In the genomic region with DNA sequence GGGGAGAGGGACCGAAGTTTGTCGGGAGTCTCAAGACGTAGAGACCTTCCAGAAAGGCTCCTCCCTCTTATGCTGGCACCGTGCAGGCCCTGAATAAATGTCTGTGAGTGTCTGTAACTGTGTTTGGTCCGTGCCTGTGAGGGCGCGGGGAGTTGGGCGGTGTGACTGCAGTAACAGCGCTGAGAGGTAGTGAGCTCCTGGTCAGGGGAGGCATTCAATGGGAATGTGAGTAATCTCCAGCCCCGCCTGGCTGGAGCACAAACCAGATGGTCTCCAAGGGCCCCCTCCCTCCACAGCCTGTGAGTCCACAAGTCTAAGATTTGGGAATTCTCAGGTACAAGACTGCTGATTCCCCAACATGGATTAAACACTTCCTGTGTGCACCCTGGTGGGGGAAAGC, we compare ENCODE assay signal across 17 cellular contexts.
"Had no signal": no experiment of that assay in that cellular context is flagged by ENCODE, and none has a peak within 500 bp of the region (broad histone marks: within the 10 kb centered on the region; RNA-seq: fewer than 3 reads in every experiment).

No MANE protein-coding gene starts in this region.

- H3K27me3 ChIP-seq: cardiac muscle cell, hepatocyte, neural progenitor cell had no signal

- H3K4me3 ChIP-seq: cardiac muscle cell, dorsolateral prefrontal cortex, hepatocyte, neural progenitor cell, thoracic aorta had no signal

- ATAC-seq: activated T-cell treated with anti-CD3 and anti-CD28 coated beads, Interleukin-2, amount 50 U/mL, for 4 hours; left colon; sciatic nerve; stimulated activated naive B cell treated with anti-CD40 and anti-IgM and Interleukin-4, amounts not matched to agents 10 μg/mL and 1 μg/mL and 100 μg/mL, for 72 hours had no signal

- H3K4me3 Mint-ChIP-seq: activated CD4-positive, alpha-beta T cell treated with anti-CD3 and anti-CD28 coated beads, Interleukin-2, amount 10 ng/mL, durations not matched to agents 24 days and 14 days; activated naive CD8-positive, alpha-beta T cell treated with anti-CD3 and anti-CD28 coated beads for 36 hours; activated T-cell treated with anti-CD3 and anti-CD28 coated beads, Interleukin-2, amount 50 U/mL, for 4 hours; neural progenitor cell; stimulated activated naive B cell treated with anti-CD40 and anti-IgM and Interleukin-4, amounts not matched to agents 10 μg/mL and 1 μg/mL and 100 μg/mL, for 72 hours; T-helper 1 cell treated with Interleukin-12 subunit alpha and Interleukin-12 subunit beta and Interleukin-4 antibody, amounts not matched to agents 30 μg/mL and 1 μg/mL, for 36 hours had no signal

- H3K9me3 ChIP-seq: thoracic aorta had no signal

- H3K27ac Mint-ChIP-seq: activated CD4-positive, alpha-beta T cell treated with anti-CD3 and anti-CD28 coated beads, Interleukin-2, amount 10 ng/mL, durations not matched to agents 24 days and 14 days; activated naive CD8-positive, alpha-beta T cell treated with anti-CD3 and anti-CD28 coated beads for 36 hours; neural progenitor cell; stimulated activated naive B cell treated with anti-CD40 and anti-IgM and Interleukin-4, amounts not matched to agents 10 μg/mL and 1 μg/mL and 100 μg/mL, for 72 hours; T-helper 1 cell treated with Interleukin-12 subunit alpha and Interleukin-12 subunit beta and Interleukin-4 antibody, amounts not matched to agents 30 μg/mL and 1 μg/mL, for 36 hours had no signal

- H3K27ac ChIP-seq: cardiac muscle cell, dorsolateral prefrontal cortex, hepatocyte, neural progenitor cell, thoracic aorta had no signal

- H3K27me3 Mint-ChIP-seq: activated CD4-positive, alpha-beta T cell treated with anti-CD3 and anti-CD28 coated beads, Interleukin-2, amount 10 ng/mL, durations not matched to agents 24 days and 14 days; activated naive CD8-positive, alpha-beta T cell treated with anti-CD3 and anti-CD28 coated beads for 36 hours; stimulated activated naive B cell treated with anti-CD40 and anti-IgM and Interleukin-4, amounts not matched to agents 10 μg/mL and 1 μg/mL and 100 μg/mL, for 72 hours had no signal

- H3K36me3 ChIP-seq: cardiac muscle cell, neural progenitor cell, thoracic aorta had no signal

- H3K9me3 Mint-ChIP-seq: activated CD4-positive, alpha-beta T cell treated with anti-CD3 and anti-CD28 coated beads, Interleukin-2, amount 10 ng/mL, durations not matched to agents 24 days and 14 days; activated naive CD8-positive, alpha-beta T cell treated with anti-CD3 and anti-CD28 coated beads for 36 hours; activated T-cell treated with anti-CD3 and anti-CD28 coated beads, Interleukin-2, amount 50 U/mL, for 4 hours; neural progenitor cell; T-helper 1 cell treated with Interleukin-12 subunit alpha and Interleukin-12 subunit beta and Interleukin-4 antibody, amounts not matched to agents 30 μg/mL and 1 μg/mL, for 36 hours had no signal

- H3K36me3 Mint-ChIP-seq: activated naive CD8-positive, alpha-beta T cell treated with anti-CD3 and anti-CD28 coated beads for 36 hours; neural progenitor cell; stimulated activated naive B cell treated with anti-CD40 and anti-IgM and Interleukin-4, amounts not matched to agents 10 μg/mL and 1 μg/mL and 100 μg/mL, for 72 hours had no signal

- DNase-seq: activated CD4-positive, alpha-beta T cell treated with anti-CD3 and anti-CD28 coated beads, Interleukin-2, amount 10 ng/mL, durations not matched to agents 24 days and 14 days; activated CD8-positive, alpha-beta memory T cell treated with anti-CD3 and anti-CD28 coated beads, Interleukin-2, amount 50 U/mL, for 4 hours; activated gamma-delta T cell treated with Interleukin-2 at 50 U/mL for 16 hours; activated naive CD8-positive, alpha-beta T cell treated with anti-CD3 and anti-CD28 coated beads for 36 hours; activated T-cell treated with anti-CD3 and anti-CD28 coated beads, Interleukin-2, amount 50 U/mL, for 4 hours; amniotic stem cell; left colon; mammary epithelial cell; stimulated activated CD4-positive, alpha-beta T cell treated with anti-CD3 and anti-CD28 coated beads, Interleukin-4, amount 100 ng/mL, for 4 hours; stimulated activated naive B cell treated with anti-CD40 and anti-IgM and Interleukin-4, amounts not matched to agents 10 μg/mL and 1 μg/mL and 100 μg/mL, for 72 hours had no signal

- H3K4me1 Mint-ChIP-seq: activated CD4-positive, alpha-beta T cell treated with anti-CD3 and anti-CD28 coated beads, Interleukin-2, amount 10 ng/mL, durations not matched to agents 24 days and 14 days; activated naive CD8-positive, alpha-beta T cell treated with anti-CD3 and anti-CD28 coated beads for 36 hours; stimulated activated naive B cell treated with anti-CD40 and anti-IgM and Interleukin-4, amounts not matched to agents 10 μg/mL and 1 μg/mL and 100 μg/mL, for 72 hours had no signal
